ENCODE assay signal across 1 cellular context in genomic region chr2:62662131-62662530, GRCh38.
TF ChIP-seq lines count a peak whose summit lies in the region.

No MANE protein-coding gene starts in this region.

TF ChIP-seq in IMR-90, 13 proteins besides CTCF, POLR2A, EP300 and RAD21:
- TF ChIP-seq USF2 (IDR thresholded peaks at IDR 0.05; ENCODE audit: low read depth, low read length) (no peak), RFX5 (IDR thresholded peaks at IDR 0.05; ENCODE audit: low read depth, low read length) (no peak), SMC3 (IDR thresholded peaks at IDR 0.05; ENCODE audit: low read depth, low read length) (no peak), MAZ (IDR thresholded peaks at IDR 0.05; ENCODE audit: borderline replicate concordance, low read depth, low read length) (no peak), CHD1 (IDR thresholded peaks at IDR 0.05; ENCODE audit: low read depth, low read length) (no peak), MAFK (IDR thresholded peaks at IDR 0.05; ENCODE audit: low read depth, low read length) (peak; percentile 84)
